Comparison of ENCODE assay signal across 1 cellular context in the genomic region with DNA sequence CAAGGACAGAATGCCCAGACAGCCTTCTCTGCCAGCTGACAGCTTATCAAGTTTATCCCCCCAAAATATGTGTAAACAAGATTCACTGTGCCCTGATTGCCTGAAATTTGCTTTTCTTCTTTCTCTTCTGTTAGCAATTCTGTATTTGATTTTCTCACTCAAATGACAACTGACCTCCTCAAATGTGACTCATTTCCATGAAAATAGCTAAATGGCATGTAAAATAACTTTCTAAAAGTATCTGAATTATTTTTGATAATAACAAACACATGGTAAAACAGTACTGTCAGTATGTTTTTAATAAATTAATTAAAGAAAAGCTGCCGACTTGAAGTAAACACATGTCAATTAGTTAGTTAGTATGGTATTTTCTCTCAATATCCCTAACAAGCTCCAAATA.
TF ChIP-seq lines count a peak whose summit lies in the region.

No MANE protein-coding gene starts in this region.

TF ChIP-seq in HepG2, 621 proteins besides CTCF, POLR2A, EP300 and RAD21:
- TF ChIP-seq, protein P1, sequence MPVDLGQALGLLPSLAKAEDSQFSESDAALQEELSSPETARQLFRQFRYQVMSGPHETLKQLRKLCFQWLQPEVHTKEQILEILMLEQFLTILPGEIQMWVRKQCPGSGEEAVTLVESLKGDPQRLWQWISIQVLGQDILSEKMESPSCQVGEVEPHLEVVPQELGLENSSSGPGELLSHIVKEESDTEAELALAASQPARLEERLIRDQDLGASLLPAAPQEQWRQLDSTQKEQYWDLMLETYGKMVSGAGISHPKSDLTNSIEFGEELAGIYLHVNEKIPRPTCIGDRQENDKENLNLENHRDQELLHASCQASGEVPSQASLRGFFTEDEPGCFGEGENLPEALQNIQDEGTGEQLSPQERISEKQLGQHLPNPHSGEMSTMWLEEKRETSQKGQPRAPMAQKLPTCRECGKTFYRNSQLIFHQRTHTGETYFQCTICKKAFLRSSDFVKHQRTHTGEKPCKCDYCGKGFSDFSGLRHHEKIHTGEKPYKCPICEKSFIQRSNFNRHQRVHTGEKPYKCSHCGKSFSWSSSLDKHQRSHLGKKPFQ (CRISPR knock-in tag; IDR thresholded peaks at IDR 0.05; ENCODE audit: insufficient replicate concordance): no peak
- no peak for TF ChIP-seq ZNF562 (CRISPR knock-in tag; IDR thresholded peaks at IDR 0.05; ENCODE audit: borderline replicate concordance)
- TF ChIP-seq, protein P2, sequence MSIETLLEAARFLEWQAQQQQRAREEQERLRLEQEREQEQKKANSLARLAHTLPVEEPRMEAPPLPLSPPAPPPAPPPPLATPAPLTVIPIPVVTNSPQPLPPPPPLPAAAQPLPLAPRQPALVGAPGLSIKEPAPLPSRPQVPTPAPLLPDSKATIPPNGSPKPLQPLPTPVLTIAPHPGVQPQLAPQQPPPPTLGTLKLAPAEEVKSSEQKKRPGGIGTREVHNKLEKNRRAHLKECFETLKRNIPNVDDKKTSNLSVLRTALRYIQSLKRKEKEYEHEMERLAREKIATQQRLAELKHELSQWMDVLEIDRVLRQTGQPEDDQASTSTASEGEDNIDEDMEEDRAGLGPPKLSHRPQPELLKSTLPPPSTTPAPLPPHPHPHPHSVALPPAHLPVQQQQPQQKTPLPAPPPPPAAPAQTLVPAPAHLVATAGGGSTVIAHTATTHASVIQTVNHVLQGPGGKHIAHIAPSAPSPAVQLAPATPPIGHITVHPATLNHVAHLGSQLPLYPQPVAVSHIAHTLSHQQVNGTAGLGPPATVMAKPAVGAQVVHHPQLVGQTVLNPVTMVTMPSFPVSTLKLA (IDR thresholded peaks at IDR 0.05): 0 out of 2 replicates have a peak, but pooled peaks have one; percentile 15
